Comparison of ENCODE assay signal across 12 cellular contexts in genomic region chr1:40395211-40396175, GRCh38. TPM values are rescaled to one million over a fixed set of nuclear protein-coding genes. Genes with fewer than 3 reads are reported as not detected.
DNase-seq lines count a peak whose midpoint lies in the region; ATAC-seq and TF ChIP-seq lines count a peak whose summit lies in the region.
"Had no signal": no experiment of that assay in that cellular context is flagged by ENCODE, and none has a peak within 500 bp of the region (broad histone marks: within the 10 kb centered on the region; RNA-seq: fewer than 3 reads in every experiment).

No MANE protein-coding gene starts in this region.

- H3K4me2 ChIP-seq in IMR-90 (ENCODE audit: low read depth, low read length): peak overlapping the region; percentile 27; the same call in 1 of the 2 replicates

- peak overlapping the region in 1 of 2 experiments; percentile 61; a peak in 1 of 4 replicates for H4K8ac ChIP-seq in IMR-90 (ENCODE audit: low read depth in 2 of 2, low read length in 2 of 2)

- peak overlapping the region; percentile 41 for H2BK5ac ChIP-seq in IMR-90 (ENCODE audit: low read depth, low read length, poor library complexity, severe bottlenecking)

- peaks cover 24 to 37% of the 10 kb centered on the region in 2 donors for H3K36me3 Mint-ChIP-seq in activated naive CD4-positive, alpha-beta T cell treated with anti-CD3 and anti-CD28 coated beads, Interleukin-2, amount 50 U/mL, for 72 hours
- peaks cover 30% of the 10 kb centered on the region for H3K36me3 Mint-ChIP-seq in stimulated activated memory B cell treated with anti-CD40 and anti-IgM and Interleukin-4, amounts not matched to agents 10 μg/mL and 1 μg/mL and 100 μg/mL, for 72 hours

- POLR2A ChIA-PET in IMR-90 (lab: Charles Lee; ENCODE audit: unreplicated experiment): no interaction called here

- no peak overlapping the region for H2AFZ ChIP-seq in IMR-90 (replicated peaks; ENCODE audit: low read length, poor library complexity)

- CTCF ChIA-PET in IMR-90 (lab: Yijun Ruan, JAX): interaction anchor here (1.0 kb wide), 1 partner anchor 9 kb away, joined by 3 read pairs; no protein-coding TSS in a partner anchor

- H3K9ac ChIP-seq in IMR-90 (ENCODE audit: low read depth, low read length): no peak overlapping the region

- H3K4ac ChIP-seq in IMR-90 (ENCODE audit: low read depth, low read length): no peak overlapping the region

- dilution Hi-C loops in IMR-90 (cut with HindIII; ENCODE audit: low sequenced_read_pairs, unreplicated experiment): no loop called here

- TF ChIP-seq CTCF in IMR-90 (conservative IDR thresholded peaks at IDR 0.05; ENCODE audit: low read depth, low read length): no peak

- TF ChIP-seq RAD21 in IMR-90 (IDR thresholded peaks at IDR 0.05; ENCODE audit: low read length): no peak

- H3K4me1 ChIP-seq in IMR-90 (ENCODE audit: control insufficient read depth, insufficient read depth, low read length) (peaks cover 10% of the 10 kb centered on the region), SJCRH30 (no peaks in the 10 kb centered on the region)

- no peak overlapping the region for H3K56ac ChIP-seq in IMR-90 (ENCODE audit: extremely low read depth, insufficient read depth, low read length)

- H2AK5ac ChIP-seq in IMR-90 (ENCODE audit: low read depth, low read length): peak overlapping the region; percentile 13; the same call in 1 of the 2 replicates

- H3K18ac ChIP-seq in IMR-90 (ENCODE audit: low read depth, low read length): peak overlapping the region; percentile 52; the same call in 1 of the 2 replicates

- no peaks in the 10 kb centered on the region for H3K27me3 ChIP-seq in IMR-90 (ENCODE audit: control insufficient read depth, insufficient read depth, low read length)
- H3K27me3 ChIP-seq in SJCRH30: no peaks in the 10 kb centered on the region
- H3K27me3 ChIP-seq: uterus had no signal

- no CpG with 5 or more reads among the region's 3 CpGs for WGBS in IMR-90 (ENCODE audit: extremely low coverage in 2 of 2, insufficient read length in 1 of 2), 2 experiments

- H2BK120ac ChIP-seq in IMR-90 (ENCODE audit: low read depth, low read length): no peak overlapping the region

- H3K9me3 ChIP-seq in IMR-90 (ENCODE audit: control insufficient read depth, insufficient read depth, low read length) (no peaks in the 10 kb centered on the region), SJCRH30 (replicated peaks) (0 out of 2 replicates have a peak, but pooled peaks cover 3% of the 10 kb centered on the region)
- H3K9me3 ChIP-seq: uterus had no signal

- H3K4me3 Mint-ChIP-seq in stimulated activated memory B cell treated with anti-CD40 and anti-IgM and Interleukin-4, amounts not matched to agents 10 μg/mL and 1 μg/mL and 100 μg/mL, for 72 hours: no peak overlapping the region

- 0 out of 2 replicates have a peak overlapping the region, but pooled peaks have one; percentile 27 for H2BK20ac ChIP-seq in IMR-90 (ENCODE audit: low read depth, low read length)

- intact Hi-C loops in IMR-90 (cut with micrococcal nuclease): no loop called here

- in situ Hi-C loops in IMR-90 (cut with MboI; ENCODE audit: low sequenced_read_pairs): no loop called here

- no peak for TF ChIP-seq POLR2A in IMR-90 (IDR thresholded peaks at IDR 0.05; ENCODE audit: low read depth, low read length)

- peak overlapping the region; percentile 96 to 97 for H3K27ac Mint-ChIP-seq in activated naive CD4-positive, alpha-beta T cell treated with anti-CD3 and anti-CD28 coated beads, Interleukin-2, amount 50 U/mL, for 72 hours
- H3K27ac Mint-ChIP-seq in stimulated activated memory B cell treated with anti-CD40 and anti-IgM and Interleukin-4, amounts not matched to agents 10 μg/mL and 1 μg/mL and 100 μg/mL, for 72 hours: peak overlapping the region; percentile 98

- H3K9me3 Mint-ChIP-seq in activated naive CD4-positive, alpha-beta T cell treated with anti-CD3 and anti-CD28 coated beads, Interleukin-2, amount 50 U/mL, for 72 hours: no peaks in the 10 kb centered on the region
- no peaks in the 10 kb centered on the region for H3K9me3 Mint-ChIP-seq in stimulated activated memory B cell treated with anti-CD40 and anti-IgM and Interleukin-4, amounts not matched to agents 10 μg/mL and 1 μg/mL and 100 μg/mL, for 72 hours

- 0 out of 2 replicates have a peak overlapping the region, but pooled peaks have one; percentile 10 for H4K91ac ChIP-seq in IMR-90 (ENCODE audit: insufficient read depth, low read depth, low read length)

- H3K9me1 ChIP-seq in IMR-90 (ENCODE audit: insufficient read depth, low read length): peaks cover 7% of the 10 kb centered on the region

- ATAC-seq in IMR-90 (ENCODE audit: low read depth) (no peak), left lobe of liver (peak; percentile 29)
- peak in 1 of 2 donors; percentile 2 for ATAC-seq in activated naive CD4-positive, alpha-beta T cell treated with anti-CD3 and anti-CD28 coated beads, Interleukin-2, amount 50 U/mL, for 72 hours
- ATAC-seq in stimulated activated memory B cell treated with anti-CD40 and anti-IgM and Interleukin-4, amounts not matched to agents 10 μg/mL and 1 μg/mL and 100 μg/mL, for 72 hours: no peak

- peaks cover 28 to 85% of the 10 kb centered on the region in 2 experiments for H3K79me1 ChIP-seq in IMR-90 (ENCODE audit: low read depth in 1 of 2, low read length in 2 of 2)

- peaks cover 82% of the 10 kb centered on the region for H3K4me1 Mint-ChIP-seq in stimulated activated memory B cell treated with anti-CD40 and anti-IgM and Interleukin-4, amounts not matched to agents 10 μg/mL and 1 μg/mL and 100 μg/mL, for 72 hours

- peaks cover 23% of the 10 kb centered on the region; the same call in 1 of the 2 replicates for H4K20me1 ChIP-seq in IMR-90 (ENCODE audit: insufficient read depth, low read length)

- no TSS peak for BruUV-seq in IMR-90 (replicated peaks; lab: Mats Ljungman, UMichigan)

- H3K27ac ChIP-seq in IMR-90 (ENCODE audit: insufficient read depth, low read length): no peak overlapping the region
- H3K27ac ChIP-seq in SJCRH30: no peak overlapping the region

- no peak overlapping the region; the same call in 2 of the 3 replicates for H2BK15ac ChIP-seq in IMR-90 (ENCODE audit: low read depth, low read length)

- H3K36me3 ChIP-seq in IMR-90 (ENCODE audit: control insufficient read depth, insufficient read depth, low read length): no peaks in the 10 kb centered on the region
- H3K36me3 ChIP-seq in SJCRH30: no peaks in the 10 kb centered on the region
- H3K36me3 ChIP-seq: uterus had no signal

- no peaks in the 10 kb centered on the region for H3K27me3 Mint-ChIP-seq in stimulated activated memory B cell treated with anti-CD40 and anti-IgM and Interleukin-4, amounts not matched to agents 10 μg/mL and 1 μg/mL and 100 μg/mL, for 72 hours

- H4K5ac ChIP-seq in IMR-90 (ENCODE audit: low read depth, low read length): no peak overlapping the region

- H3K4me3 ChIP-seq in IMR-90 (ENCODE audit: insufficient read depth, low read depth, low read length): no peak overlapping the region
- no peak overlapping the region for H3K4me3 ChIP-seq in SJCRH30
- H3K4me3 ChIP-seq: uterus had no signal

- H3K23ac ChIP-seq in IMR-90 (ENCODE audit: low read depth, low read length): peak overlapping the region; percentile 18; the same call in 1 of the 2 replicates

- H2AK9ac ChIP-seq in IMR-90 (replicated peaks; ENCODE audit: low read depth, low read length, poor library complexity): no peak overlapping the region

- H3K14ac ChIP-seq in IMR-90 (replicated peaks; ENCODE audit: low read depth, low read length): 0 out of 2 replicates have a peak overlapping the region, but pooled peaks have one; percentile 10

- DNase-seq in IMR-90 (no peak), left lobe of liver (ENCODE audit: low spot score) (no peak), mucosa of gallbladder (ENCODE audit: low spot score) (no peak), 8988T (no peak), SJCRH30 (no peak)
- DNase-seq in activated naive CD4-positive, alpha-beta T cell treated with anti-CD3 and anti-CD28 coated beads, Interleukin-2, amount 50 U/mL, for 72 hours (ENCODE audit: low spot score in 2 of 2): no peak
- DNase-seq: NCI-H1092 treated with DMSO at 0.1 percent for 48 hours, NCI-H510A treated with DMSO at 0.1 percent for 48 hours, nucleus accumbens, SIG-M5, uterus had no signal

TF ChIP-seq in IMR-90, 13 proteins besides CTCF, POLR2A, EP300 and RAD21 (continues in another document):
- no peak for TF ChIP-seq NFE2L2 (IDR thresholded peaks at IDR 0.05; ENCODE audit: low read depth, low read length)
- TF ChIP-seq RFX5 (IDR thresholded peaks at IDR 0.05; ENCODE audit: low read depth, low read length): no peak
- no peak for TF ChIP-seq CHD1 (IDR thresholded peaks at IDR 0.05; ENCODE audit: low read depth, low read length)
- TF ChIP-seq BHLHE40 (IDR thresholded peaks at IDR 0.05; ENCODE audit: low read depth, low read length): no peak
- TF ChIP-seq RCOR1 (IDR thresholded peaks at IDR 0.05; ENCODE audit: insufficient replicate concordance, low read length): no peak
- no peak for TF ChIP-seq MAFK (IDR thresholded peaks at IDR 0.05; ENCODE audit: low read depth, low read length)
- TF ChIP-seq, protein P1, sequence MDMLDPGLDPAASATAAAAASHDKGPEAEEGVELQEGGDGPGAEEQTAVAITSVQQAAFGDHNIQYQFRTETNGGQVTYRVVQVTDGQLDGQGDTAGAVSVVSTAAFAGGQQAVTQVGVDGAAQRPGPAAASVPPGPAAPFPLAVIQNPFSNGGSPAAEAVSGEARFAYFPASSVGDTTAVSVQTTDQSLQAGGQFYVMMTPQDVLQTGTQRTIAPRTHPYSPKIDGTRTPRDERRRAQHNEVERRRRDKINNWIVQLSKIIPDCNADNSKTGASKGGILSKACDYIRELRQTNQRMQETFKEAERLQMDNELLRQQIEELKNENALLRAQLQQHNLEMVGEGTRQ (IDR thresholded peaks at IDR 0.05; ENCODE audit: low read depth, low read length): no peak
- TF ChIP-seq MAZ (IDR thresholded peaks at IDR 0.05; ENCODE audit: borderline replicate concordance, low read depth, low read length): no peak
- no peak for TF ChIP-seq CEBPB (IDR thresholded peaks at IDR 0.05; ENCODE audit: low read depth, low read length)

RNA-seq across cellular contexts. Expression of gene SMAP2, which starts 22.0 kb away (rescaled TPM):
- total RNA-seq in IMR-90 (2012; rRNA removed): 30.1 and 33.6 TPM in 2 replicates
- 29.1 and 31.0 TPM in 2 replicates for polyA plus RNA-seq in IMR-90 (2012; rRNA removed)
- 15.8 and 20.4 TPM in 2 replicates for polyA plus RNA-seq in IMR-90 (2012; cell fraction: cytosol; rRNA removed)
- 20.5 and 30.1 TPM in 2 replicates for polyA plus RNA-seq in IMR-90 (2012; cell fraction: nucleus; rRNA removed; ENCODE audit: low replicate concordance)
- 100 to 1,000 TPM; 229 to 299 TPM for total RNA-seq in activated naive CD4-positive, alpha-beta T cell treated with anti-CD3 and anti-CD28 coated beads, Interleukin-2, amount 50 U/mL, for 72 hours
- total RNA-seq in left lobe of liver: 36.4 TPM
- total RNA-seq in mucosa of gallbladder: 47.6 TPM
- 15.0 and 16.0 TPM in 2 replicates for total RNA-seq in SJCRH30 (2014; rRNA removed; shearing (Covaris generic))

RNA-seq across cellular contexts. Expression of gene ZFP69B, which starts 54.8 kb away (rescaled TPM):
- total RNA-seq in IMR-90 (2012; rRNA removed) (6.8 and 8.1 TPM in 2 replicates), left lobe of liver (0.55 TPM), mucosa of gallbladder (1.8 TPM)
- 2.2 and 3.1 TPM in 2 replicates for polyA plus RNA-seq in IMR-90 (2012; rRNA removed)
- 0.69 and 0.91 TPM in 2 replicates for polyA plus RNA-seq in IMR-90 (2012; cell fraction: cytosol; rRNA removed)
- 0.83 and 3.1 TPM in 2 replicates for polyA plus RNA-seq in IMR-90 (2012; cell fraction: nucleus; rRNA removed; ENCODE audit: low replicate concordance)
- total RNA-seq in activated naive CD4-positive, alpha-beta T cell treated with anti-CD3 and anti-CD28 coated beads, Interleukin-2, amount 50 U/mL, for 72 hours: 1 to 10 TPM; 1.6 to 6.9 TPM
- 6.2 and 8.2 TPM in 2 replicates for total RNA-seq in SJCRH30 (2014; rRNA removed; shearing (Covaris generic))
